Comparison of ENCODE assay signal across 18 cellular contexts in the genomic region with DNA sequence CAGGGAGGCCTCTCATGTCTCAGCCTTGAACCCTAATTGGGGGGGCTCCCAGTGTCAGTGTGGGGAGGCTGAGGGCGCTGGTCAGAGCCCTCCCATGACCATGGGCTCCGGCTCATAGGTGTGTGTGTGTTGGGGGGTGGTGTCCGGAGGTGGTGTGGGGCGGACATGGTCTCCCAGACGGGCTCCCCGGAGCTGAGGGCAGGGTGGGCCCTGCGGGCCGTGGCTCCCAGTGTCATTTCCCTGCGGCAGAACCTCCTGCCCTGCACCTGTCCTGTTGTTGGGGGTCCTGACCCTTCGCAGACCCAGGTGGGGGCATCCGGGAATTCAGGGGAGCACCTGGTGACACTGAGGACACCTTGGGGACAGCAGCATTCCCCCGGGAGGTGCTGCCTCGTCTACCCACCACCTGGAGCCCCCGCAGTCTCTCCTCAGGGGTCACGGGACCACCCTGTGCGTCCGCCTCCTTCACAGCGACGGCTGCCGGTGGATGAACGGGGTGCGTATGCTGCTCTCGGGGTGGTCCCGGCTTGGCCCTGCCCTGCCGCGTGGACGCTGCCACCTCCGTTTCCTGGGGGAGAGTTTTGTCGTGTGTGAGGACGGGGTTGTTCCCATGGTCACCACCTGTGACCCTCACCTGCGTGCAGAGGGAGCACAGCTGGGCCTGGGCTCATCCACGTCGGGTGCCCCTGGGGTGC.
"Had no signal": no experiment of that assay in that cellular context is flagged by ENCODE, and none has a peak within 500 bp of the region (broad histone marks: within the 10 kb centered on the region; RNA-seq: fewer than 3 reads in every experiment).

No MANE protein-coding gene starts in this region.

- H3K9me3 ChIP-seq: body of pancreas, tibial artery, uterus had no signal

- DNase-seq: activated CD4-positive, alpha-beta memory T cell treated with anti-CD3 and anti-CD28 coated beads, Interleukin-2, amount 10 ng/mL, durations not matched to agents 7 days and 5 days; activated CD4-positive, alpha-beta T cell treated with anti-CD3 and anti-CD28 coated beads, Interleukin-2, amount 10 ng/mL, durations not matched to agents 24 days and 14 days; activated CD8-positive, alpha-beta memory T cell treated with anti-CD3 and anti-CD28 coated beads, Interleukin-2, amount 10 ng/mL, durations not matched to agents 7 days and 5 days; activated gamma-delta T cell; activated naive CD8-positive, alpha-beta T cell treated with anti-CD3 and anti-CD28 coated beads, Interleukin-2, amount 50 U/mL, for 24 hours; dermis blood vessel endothelial cell; effector CD8-positive, alpha-beta T cell; erythroblast; foreskin fibroblast; mesenchymal stem cell; stimulated activated CD4-positive, alpha-beta T cell treated with anti-CD3 and anti-CD28 coated beads, Interleukin-4, amount 100 ng/mL, for 4 hours; stimulated activated naive CD8-positive, alpha-beta T cell treated with anti-CD3 and anti-CD28 coated beads, Interleukin-15, amount 100 ng/mL, for 72 hours; tibial artery; uterus had no signal

- ATAC-seq: activated CD4-positive, CD25-positive, alpha-beta regulatory T cell treated with anti-CD3 and anti-CD28 coated beads, Interleukin-2, amount 50 U/mL, for 24 hours; activated CD8-positive, alpha-beta memory T cell treated with anti-CD3 and anti-CD28 coated beads, Interleukin-2, amount 10 ng/mL, durations not matched to agents 7 days and 5 days; body of pancreas; stimulated activated naive CD8-positive, alpha-beta T cell treated with anti-CD3 and anti-CD28 coated beads, Interleukin-15, amount 100 ng/mL, for 72 hours had no signal

- H3K27ac ChIP-seq: body of pancreas, cardiac muscle cell, parathyroid adenoma, tibial artery, uterus had no signal

- H3K9ac ChIP-seq: parathyroid adenoma had no signal

- H3K36me3 ChIP-seq: uterus had no signal

- H3K4me3 ChIP-seq: body of pancreas, cardiac muscle cell, tibial artery, uterus had no signal

- H3K27me3 ChIP-seq: cardiac muscle cell, uterus had no signal

- H2AFZ ChIP-seq: parathyroid adenoma had no signal

- H3K4me1 ChIP-seq: parathyroid adenoma had no signal

- H3K79me2 ChIP-seq: parathyroid adenoma had no signal
